Comparison of ENCODE assay signal across 14 cellular contexts in genomic region chr4:87505862-87506261, GRCh38. TPM values are rescaled to one million over a fixed set of nuclear protein-coding genes. Genes with fewer than 3 reads are reported as not detected.
DNase-seq lines count a peak whose midpoint lies in the region; ATAC-seq, FAIRE-seq and TF ChIP-seq lines count a peak whose summit lies in the region.
"Had no signal": no experiment of that assay in that cellular context is flagged by ENCODE, and none has a peak within 500 bp of the region (broad histone marks: within the 10 kb centered on the region; RNA-seq: fewer than 3 reads in every experiment).

No MANE protein-coding gene starts in this region.

- peaks cover 0 to 41% of the 10 kb centered on the region in 2 donors for H3K36me3 ChIP-seq in gastroesophageal sphincter
- H3K36me3 ChIP-seq in left lung: peaks cover 0 to 4% of the 10 kb centered on the region in 2 donors

- TF ChIP-seq EP300 in gastroesophageal sphincter (IDR thresholded peaks at IDR 0.05): no peak

- 93% methylated on average over 2 of the region's 3 CpGs; no CpG with 5 or more reads in 1 of the 2 donors for WGBS in gastroesophageal sphincter (ENCODE audit: low coverage in 1 of 2), 2 donors

- no peaks in the 10 kb centered on the region for H3K27me3 ChIP-seq in AG04450 (ENCODE audit: control insufficient read depth, insufficient read depth, low read length)
- H3K27me3 ChIP-seq in gastroesophageal sphincter: no peaks in the 10 kb centered on the region
- no peaks in the 10 kb centered on the region for H3K27me3 ChIP-seq in left lung

- TF ChIP-seq CTCF in AG04450 (IDR thresholded peaks at IDR 0.05; ENCODE audit: low read depth, low read length) (0 out of 2 replicates have a peak, but pooled peaks have one; percentile 2), GM13977 (IDR thresholded peaks at IDR 0.05; ENCODE audit: extremely low read depth, insufficient read depth, missing control alignments) (peak; percentile 26), gastroesophageal sphincter (IDR thresholded peaks at IDR 0.05) (no peak), left lung (IDR thresholded peaks at IDR 0.05) (no peak)

- POLR2A ChIA-PET in AG04450 (lab: Yijun Ruan, JAX): no interaction called here

- CTCF ChIA-PET in AG04450 (lab: Charles Lee): interaction anchor here (1.0 kb wide), 1 partner anchor 9 kb away, joined by 3 read pairs; no protein-coding TSS in a partner anchor

- DNase-seq in AG04450 (ENCODE audit: low read depth, low spot score): no peak
- DNase-seq in GM13977 (ENCODE audit: low spot score): no peak
- peak; percentile 10 for DNase-seq in SK-MEL-5 (ENCODE audit: low read depth, low spot score)
- no peak for DNase-seq in urothelium cell line (ENCODE audit: low spot score)
- DNase-seq in left lung: no peak
- DNase-seq: activated CD4-positive, alpha-beta T cell treated with anti-CD3 and anti-CD28 coated beads, Interleukin-2, amount 50 U/mL, for 48 hours; PC-9; posterior cingulate gyrus had no signal

- H3K4me3 ChIP-seq in AG04450 (ENCODE audit: low read depth, low read length): no peak overlapping the region
- no peak overlapping the region for H3K4me3 ChIP-seq in gastroesophageal sphincter
- no peak overlapping the region for H3K4me3 ChIP-seq in left lung
- H3K4me3 ChIP-seq: PC-9 had no signal

- ATAC-seq in gastroesophageal sphincter: no peak
- ATAC-seq in left lung: no peak
- ATAC-seq in GM21390 (IDR thresholded peaks at IDR 0.05; ENCODE audit: unreplicated experiment): no peak
- ATAC-seq in HG03175 (IDR thresholded peaks at IDR 0.05; ENCODE audit: unreplicated experiment): no peak

- in situ Hi-C loops in GM13977 (cut with MboI; ENCODE audit: low pct_unique_long_range_greater_than_20kb, low sequenced_read_pairs, unreplicated experiment) (no loop called here), SK-MEL-5 (cut with HindIII; ENCODE audit: low pct_unique_long_range_greater_than_20kb, low sequenced_read_pairs) (no loop called here)

- H3K27ac ChIP-seq in AG04450 (ENCODE audit: low read depth, low read length) (no peak overlapping the region), gastroesophageal sphincter (peak overlapping the region; percentile 71 to 86 (median 77)), left lung (no peak overlapping the region)
- H3K27ac ChIP-seq: PC-9 had no signal

- intact Hi-C loops in left lung (cut with DNase I): no loop called here

- TF ChIP-seq POLR2A in gastroesophageal sphincter (IDR thresholded peaks at IDR 0.05): no peak

- H3K4me1 ChIP-seq in gastroesophageal sphincter (peaks cover 19 to 79% (median 20%) of the 10 kb centered on the region in 3 donors), left lung (peaks cover 10 to 12% of the 10 kb centered on the region in 2 donors)

- FAIRE-seq in urothelium cell line (lab: Jason Lieb, UNC): no peak

- H3K9me3 ChIP-seq in AG04450 (ENCODE audit: control insufficient read depth, insufficient read depth, low read length) (no peaks in the 10 kb centered on the region), gastroesophageal sphincter (no peaks in the 10 kb centered on the region), left lung (no peaks in the 10 kb centered on the region)

RNA-seq across cellular contexts. Expression of gene SPARCL1, which starts 23.3 kb away (rescaled TPM):
- polyA plus RNA-seq in AG04450 (2011; rRNA removed): not detected in 2 replicates
- polyA minus RNA-seq in AG04450 (2011; rRNA and poly(A)+ RNA removed): not detected in 2 replicates
- total RNA-seq in SK-MEL-5 (2014; rRNA removed; shearing (Covaris generic)): 0.11 TPM in 1 of 2 replicates, not detected in the other
- polyA plus RNA-seq in SK-MEL-5 (2015; cell fraction: cytosol; rRNA removed): 0.04 TPM in 1 of 2 replicates, not detected in the other
- polyA plus RNA-seq in SK-MEL-5 (2015; cell fraction: nucleus; rRNA removed): 14.0 TPM in 1 of 2 replicates, not detected in the other
- total RNA-seq in gastroesophageal sphincter: 1,000 to 10,000 TPM; 1,558 to 2,335 (median 1,828) TPM
- total RNA-seq in left lung: 100 to 1,000 TPM; 241 to 296 TPM
- total RNA-seq: activated T-helper 2 cell treated with anti-CD3 and anti-CD28 coated beads, Interferon-gamma antibody, Interleukin-2, Interleukin-4, amounts not matched to agents 10 μg/mL and 5 μg/mL and 100 μg/mL, durations not matched to agents 14 hours and 24 hours and 36 hours; MCF 10A; PC-9; T-helper 2 cell treated with Interferon-gamma antibody and Interleukin-4, amounts not matched to agents 100 ng/mL and 5 ng/mL, for 36 hours had no signal

Comparison
In these comparisons a context has a peak if more than half of its experiments do, and no peak if none do; other contexts are left out.
1. H3K27ac ChIP-seq: peak in gastroesophageal sphincter (4 of 4); none in AG04450 (single experiment) and left lung (0 of 2).
2. CTCF ChIP-seq: peak in AG04450 (single experiment) and GM13977 (single experiment); none in gastroesophageal sphincter (0 of 4) and left lung (0 of 2).
3. RNA of gene SPARCL1, which starts 23.3 kb away (total RNA-seq): 1,558 to 2,335 TPM in gastroesophageal sphincter and 241 to 296 TPM in left lung; 0.11 TPM in SK-MEL-5; every median in the first group is over 100 times any median in the second.